ENCODE assay signal across 7 cellular contexts in genomic region chr7:100632951-100633717, GRCh38. TPM values are rescaled to one million over a fixed set of nuclear protein-coding genes. Genes with fewer than 3 reads are reported as not detected.
DNase-seq lines count a peak whose midpoint lies in the region; ATAC-seq and TF ChIP-seq lines count a peak whose summit lies in the region.

No MANE protein-coding gene starts in this region.

- H3K36me3 ChIP-seq in HUES48 (ENCODE audit: control insufficient read depth, insufficient read depth, low read length), result no peaks in the 10 kb centered on the region
- H3K36me3 ChIP-seq in body of pancreas (replicated peaks in 1 of 2; ENCODE audit: insufficient read depth in 1 of 2, low read depth in 2 of 2), result no peaks in the 10 kb centered on the region

- H3K4me3 Mint-ChIP-seq in T-helper 1 cell treated with Interleukin-12 subunit alpha and Interleukin-12 subunit beta and Interleukin-4 antibody, amounts not matched to agents 30 μg/mL and 1 μg/mL, for 36 hours, result peak overlapping the region; percentile 88

- 18 to 25% methylated on average over 6 to 66 of the region's 72 CpGs for WGBS in body of pancreas, 2 donors

- intact Hi-C loops in body of pancreas (cut with DNase I), result no loop called here
- intact Hi-C loops in left colon (cut with DNase I, micrococcal nuclease), result no loop called here

- H3K4me1 ChIP-seq in HUES48 (ENCODE audit: control insufficient read depth, insufficient read depth, low read length), result no peaks in the 10 kb centered on the region
- H3K4me1 ChIP-seq in body of pancreas, result peaks cover 7% of the 10 kb centered on the region

- H3K27me3 ChIP-seq in HUES48 (ENCODE audit: control insufficient read depth, insufficient read depth, low read length), result peaks cover 15% of the 10 kb centered on the region
- H3K27me3 ChIP-seq in body of pancreas, result no peaks in the 10 kb centered on the region

- H3K4me3 ChIP-seq in HUES48 (ENCODE audit: low read depth, low read length) (peak overlapping the region; percentile 73), body of pancreas (no peak overlapping the region)

- TF ChIP-seq POLR2A in body of pancreas (IDR thresholded peaks at IDR 0.05), result no peak

- no peaks in the 10 kb centered on the region for H3K27me3 Mint-ChIP-seq in T-helper 1 cell treated with Interleukin-12 subunit alpha and Interleukin-12 subunit beta and Interleukin-4 antibody, amounts not matched to agents 30 μg/mL and 1 μg/mL, for 36 hours (ENCODE audit: low read depth)

- TF ChIP-seq CTCF in GM12874 (IDR thresholded peaks at IDR 0.05; ENCODE audit: insufficient read depth, low read depth, low read length), result peak; percentile 57
- peak in 4 of 7 experiments; percentile 27 to 45 (median 36) for TF ChIP-seq CTCF in body of pancreas (IDR thresholded peaks at IDR 0.05)

- H3K4me1 Mint-ChIP-seq in T-helper 1 cell treated with Interleukin-12 subunit alpha and Interleukin-12 subunit beta and Interleukin-4 antibody, amounts not matched to agents 30 μg/mL and 1 μg/mL, for 36 hours (ENCODE audit: low read depth), result peaks cover 32% of the 10 kb centered on the region

- H3K9me3 ChIP-seq in HUES48 (ENCODE audit: control insufficient read depth, insufficient read depth, low read length), result no peaks in the 10 kb centered on the region
- H3K9me3 ChIP-seq in body of pancreas, result no peaks in the 10 kb centered on the region

- H3K36me3 Mint-ChIP-seq in T-helper 1 cell treated with Interleukin-12 subunit alpha and Interleukin-12 subunit beta and Interleukin-4 antibody, amounts not matched to agents 30 μg/mL and 1 μg/mL, for 36 hours (ENCODE audit: low read depth), result no peaks in the 10 kb centered on the region

- ATAC-seq in body of pancreas (peak; percentile 64), left colon (peak; percentile 86)

- peak overlapping the region; percentile 90 for H3K27ac Mint-ChIP-seq in T-helper 1 cell treated with Interleukin-12 subunit alpha and Interleukin-12 subunit beta and Interleukin-4 antibody, amounts not matched to agents 30 μg/mL and 1 μg/mL, for 36 hours

- H3K9ac ChIP-seq in HUES48 (ENCODE audit: low read depth, low read length), result 0 out of 2 replicates have a peak overlapping the region, but pooled peaks have one; percentile 33

- H3K27ac ChIP-seq in HUES48 (ENCODE audit: low read depth, low read length) (no peak overlapping the region), body of pancreas (no peak overlapping the region)

- H3K9me3 Mint-ChIP-seq in T-helper 1 cell treated with Interleukin-12 subunit alpha and Interleukin-12 subunit beta and Interleukin-4 antibody, amounts not matched to agents 30 μg/mL and 1 μg/mL, for 36 hours, result no peaks in the 10 kb centered on the region

- DNase-seq in body of pancreas (peak in 3 of 4 donors; percentile 38 to 61 (median 52)), left colon (peak; percentile 61 to 68), NCI-H2029 (lab: John Stamatoyannopoulos, UW) (no peak)
- DNase-seq in stimulated activated CD4-positive, alpha-beta T cell treated with anti-CD3 and anti-CD28 coated beads, TNF-alpha, amount 100 ng/mL, for 4 hours (ENCODE audit: low read depth in 3 of 3), result peak; percentile 30 to 46 (median 33)

RNA-seq across cellular contexts. Expression of gene TFR2, which starts 8.2 kb away (rescaled TPM):
- total RNA-seq in body of pancreas (under 1 TPM in 1 of 2 donors, not detected in 1; 0.26 TPM), left colon (under 1 TPM; 0.22 to 0.64 TPM)

RNA-seq across cellular contexts. Expression of gene MOSPD3, which starts 20.8 kb away (rescaled TPM):
- 1 to 10 TPM; 6.9 to 8.6 TPM for total RNA-seq in body of pancreas
- 10 to 100 TPM; 15.3 to 18.6 TPM for total RNA-seq in left colon

RNA-seq across cellular contexts. Expression of gene ACTL6B, which starts 23.1 kb away (rescaled TPM):
- total RNA-seq in body of pancreas (under 1 TPM in 1 of 2 donors, not detected in 1; 0.52 TPM), left colon (under 1 TPM in 1 of 2 donors, not detected in 1; 0.42 TPM)

RNA-seq across cellular contexts. Expression of gene PCOLCE, which starts 31.0 kb away (rescaled TPM):
- total RNA-seq in body of pancreas (10 to 100 TPM in 1 of 2 donors, 1 to 10 TPM in 1; 7.3 to 24.1 TPM), left colon (10 to 100 TPM in 1 of 2 donors, 1 to 10 TPM in 1; 8.1 to 15.4 TPM)

RNA-seq across cellular contexts. Expression of gene GNB2, which starts 40.4 kb away (rescaled TPM):
- total RNA-seq in body of pancreas, result 100 to 1,000 TPM; 106 to 123 TPM
- 100 to 1,000 TPM; 273 to 279 TPM for total RNA-seq in left colon
